In the genomic region with DNA sequence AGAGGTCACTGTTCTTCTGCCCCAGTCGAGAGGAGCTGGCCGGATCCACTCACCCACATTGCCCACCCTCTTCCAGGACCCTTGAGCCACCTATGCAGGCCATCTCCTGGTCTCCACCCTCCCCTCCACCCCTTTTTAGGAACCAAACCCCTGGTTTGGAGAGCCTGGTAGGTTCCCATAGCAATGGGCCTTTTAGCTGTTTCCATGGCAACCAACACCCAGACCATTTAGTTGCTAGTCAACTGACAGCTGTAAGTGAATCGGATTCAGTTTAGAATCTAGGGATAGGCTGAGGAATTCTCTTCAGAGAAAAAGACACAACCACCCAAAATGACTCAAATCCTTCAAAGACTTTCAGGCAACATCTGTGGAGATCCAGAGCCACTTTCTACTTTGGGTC, we compare ENCODE assay signal across 23 cellular contexts. TPM values are rescaled to one million over a fixed set of nuclear protein-coding genes. Genes with fewer than 3 reads are reported as not detected.
DNase-seq lines count a peak whose midpoint lies in the region; ATAC-seq and TF ChIP-seq lines count a peak whose summit lies in the region.
"Had no signal": no experiment of that assay in that cellular context is flagged by ENCODE, and none has a peak within 500 bp of the region (broad histone marks: within the 10 kb centered on the region; RNA-seq: fewer than 3 reads in every experiment).

No MANE protein-coding gene starts in this region.

- H3K79me2 ChIP-seq in osteoblast (ENCODE audit: insufficient read depth, low read length): no peaks in the 10 kb centered on the region
- H3K79me2 ChIP-seq in MM.1S (ENCODE audit: low read length): no peaks in the 10 kb centered on the region

- H3K4me1 ChIP-seq in osteoblast (ENCODE audit: insufficient read depth, low read length) (peaks cover 14% of the 10 kb centered on the region), colonic mucosa (no peaks in the 10 kb centered on the region), MM.1S (ENCODE audit: low read length) (no peaks in the 10 kb centered on the region)
- H3K4me1 ChIP-seq: breast epithelium, stomach, upper lobe of right lung had no signal

- no peak overlapping the region for H2AFZ ChIP-seq in osteoblast (ENCODE audit: low read length)
- no peak overlapping the region for H2AFZ ChIP-seq in MM.1S (ENCODE audit: low read length)

- H3K9me3 Mint-ChIP-seq in HFFc6: no peaks in the 10 kb centered on the region
- H3K9me3 Mint-ChIP-seq: CD4-positive, alpha-beta T cell had no signal

- no peaks in the 10 kb centered on the region; the same call in 1 of the 2 replicates for H3K27me3 Mint-ChIP-seq in HFFc6 (ENCODE audit: insufficient read depth)
- H3K27me3 Mint-ChIP-seq: CD4-positive, alpha-beta T cell; dendritic cell treated with granulocyte-macrophage colony-stimulating factor and Interleukin-4, amounts not matched to agents 40 ng/mL and 50 ng/mL, for 4 days had no signal

- H3K4me2 ChIP-seq in osteoblast (ENCODE audit: insufficient read depth, low read length) (no peak overlapping the region), MM.1S (ENCODE audit: low read depth, low read length) (no peak overlapping the region)

- no peak for TF ChIP-seq CTCF in HFFc6 (IDR thresholded peaks at IDR 0.05)
- no peak for TF ChIP-seq CTCF in dorsolateral prefrontal cortex (IDR thresholded peaks at IDR 0.05 in 54 of 56, conservative IDR thresholded peaks at IDR 0.05 in 2 of 56; ENCODE audit: low read depth in 1 of 56, partially characterized antibody in 56 of 56)
- no peak for TF ChIP-seq CTCF in osteoblast (IDR thresholded peaks at IDR 0.05; ENCODE audit: extremely low read depth, low read depth, low read length)
- no peak for TF ChIP-seq CTCF in colonic mucosa (IDR thresholded peaks at IDR 0.05)
- no peak for TF ChIP-seq CTCF in MM.1S (IDR thresholded peaks at IDR 0.05; ENCODE audit: low read length)

- H3K36me3 Mint-ChIP-seq in HFFc6 (ENCODE audit: low read depth): no peaks in the 10 kb centered on the region

- H3K27ac ChIP-seq in dorsolateral prefrontal cortex (peak overlapping the region in 43 of 59 donors; percentile 0 to 77 (median 52)), osteoblast (ENCODE audit: low read depth, low read length) (peak overlapping the region; percentile 54), colonic mucosa (no peak overlapping the region), MM.1S (ENCODE audit: low read length) (no peak overlapping the region)
- H3K27ac ChIP-seq: stomach, upper lobe of right lung had no signal

- no peaks in the 10 kb centered on the region for H3K27me3 ChIP-seq in dorsolateral prefrontal cortex
- H3K27me3 ChIP-seq in osteoblast (ENCODE audit: insufficient read depth, low read length): no peaks in the 10 kb centered on the region
- H3K27me3 ChIP-seq in colonic mucosa: no peaks in the 10 kb centered on the region
- H3K27me3 ChIP-seq in MM.1S (replicated peaks; ENCODE audit: insufficient read depth, low read length): no peaks in the 10 kb centered on the region
- H3K27me3 ChIP-seq: breast epithelium, stomach, upper lobe of right lung had no signal

- H3K9me2 ChIP-seq in MM.1S (replicated peaks; ENCODE audit: insufficient read depth, low read length): no peaks in the 10 kb centered on the region

- DNase-seq in HFFc6 (no peak), NCI-H2227 treated with DMSO at 0.1 percent for 48 hours (lab: John Stamatoyannopoulos, UW) (peak; percentile 23), dorsolateral prefrontal cortex (no peak), osteoblast (ENCODE audit: insufficient read length, low spot score, missing footprints) (no peak), colonic mucosa (no peak), MM.1S (no peak)
- no peak for DNase-seq in stimulated activated naive CD4-positive, alpha-beta T cell treated with Interleukin-2 at 50 U/mL for 16 hours (lab: John Stamatoyannopoulos, UW)
- DNase-seq: activated gamma-delta T cell; CD4-positive, alpha-beta T cell; IMR-90; NCI-H2081; right cardiac atrium; stomach; T-helper 1 cell; upper lobe of right lung had no signal

- no peak for ATAC-seq in HG03571 (IDR thresholded peaks at IDR 0.05; ENCODE audit: unreplicated experiment)
- ATAC-seq: activated CD4-positive, CD25-positive, alpha-beta regulatory T cell treated with anti-CD3 and anti-CD28 coated beads, Interleukin-2, amount 50 U/mL, for 24 hours; upper lobe of right lung had no signal

- H3K9me3 ChIP-seq in osteoblast (ENCODE audit: low read depth, low read length) (no peaks in the 10 kb centered on the region), colonic mucosa (no peaks in the 10 kb centered on the region), MM.1S (replicated peaks; ENCODE audit: insufficient read depth, low read length) (no peaks in the 10 kb centered on the region)
- H3K9me3 ChIP-seq: breast epithelium, stomach, upper lobe of right lung had no signal

- peak overlapping the region; percentile 86 for H3K27ac Mint-ChIP-seq in HFFc6
- H3K27ac Mint-ChIP-seq: CD4-positive, alpha-beta T cell; dendritic cell treated with granulocyte-macrophage colony-stimulating factor and Interleukin-4, amounts not matched to agents 40 ng/mL and 50 ng/mL, for 4 days had no signal

- H3K36me3 ChIP-seq in osteoblast (ENCODE audit: insufficient read depth, low read length) (peaks cover 17% of the 10 kb centered on the region), colonic mucosa (no peaks in the 10 kb centered on the region), MM.1S (replicated peaks; ENCODE audit: insufficient read depth, low read length) (no peaks in the 10 kb centered on the region)

- intact Hi-C loops in dorsolateral prefrontal cortex (cut with DNase I) (loop anchor here in 1 of 2 donors (5.0 kb wide), 1 partner anchor 114 kb away; no protein-coding TSS in a partner anchor), colonic mucosa (cut with DNase I) (no loop called here)

- H3K4me1 Mint-ChIP-seq in HFFc6 (ENCODE audit: low read depth): peaks cover 28% of the 10 kb centered on the region

- H3K9ac ChIP-seq in colonic mucosa (ENCODE audit: low read depth in 2 of 2, low read length in 2 of 2): no peak overlapping the region
- H3K9ac ChIP-seq in MM.1S (ENCODE audit: low read length): no peak overlapping the region

- H4K20me1 ChIP-seq in osteoblast (ENCODE audit: insufficient read depth, low read length) (no peaks in the 10 kb centered on the region), MM.1S (ENCODE audit: insufficient read depth, low read length) (no peaks in the 10 kb centered on the region)

- no peaks in the 10 kb centered on the region for H3F3A ChIP-seq in MM.1S (ENCODE audit: insufficient read depth, low read length)

- H3K4me3 Mint-ChIP-seq in HFFc6: no peak overlapping the region
- H3K4me3 Mint-ChIP-seq: CD4-positive, alpha-beta T cell; dendritic cell treated with granulocyte-macrophage colony-stimulating factor and Interleukin-4, amounts not matched to agents 40 ng/mL and 50 ng/mL, for 4 days had no signal

- H3K4me3 ChIP-seq in dorsolateral prefrontal cortex (no peak overlapping the region), osteoblast (ENCODE audit: insufficient read depth, low read length) (no peak overlapping the region), colonic mucosa (no peak overlapping the region), MM.1S (ENCODE audit: low read length) (no peak overlapping the region)
- H3K4me3 ChIP-seq: breast epithelium, stomach, upper lobe of right lung had no signal

RNA-seq across cellular contexts. Expression of a gene that starts 16.5 kb away (rescaled TPM):
- 10 to 100 TPM; 69.1 to 89.9 (median 78.8) TPM for total RNA-seq in HFFc6 (2021; fragmentation: NEBNext Ultra II Directional; extraction: Animal tissue kit (Norgen Biotek cat#: 25700))
- total RNA-seq in dorsolateral prefrontal cortex (100 to 1,000 TPM in 2 of 120 experiments, 10 to 100 TPM in 118; 29.1 to 112 (median 57.0) TPM), osteoblast (266 and 291 TPM in 2 replicates), colonic mucosa (100 to 1,000 TPM in 1 of 2 donors, 10 to 100 TPM in 1; 93.6 to 233 TPM)

RNA-seq across cellular contexts. Expression of a gene that starts 17.0 kb away (rescaled TPM):
- 10 to 100 TPM; 27.7 to 39.4 (median 30.5) TPM for total RNA-seq in HFFc6 (2021; fragmentation: NEBNext Ultra II Directional; extraction: Animal tissue kit (Norgen Biotek cat#: 25700))
- total RNA-seq in dorsolateral prefrontal cortex (10 to 100 TPM; 16.2 to 34.8 (median 23.3) TPM), osteoblast (8.7 and 18.6 TPM in 2 replicates), colonic mucosa (10 to 100 TPM; 42.0 to 43.1 TPM)

RNA-seq across cellular contexts. Expression of a gene that starts 50.6 kb away (rescaled TPM):
- total RNA-seq in HFFc6 (2021; fragmentation: NEBNext Ultra II Directional; extraction: Animal tissue kit (Norgen Biotek cat#: 25700)): not detected
- total RNA-seq in dorsolateral prefrontal cortex (1 to 10 TPM in 119 of 120 experiments, under 1 TPM in 1; 0.93 to 7.1 (median 2.7) TPM), osteoblast (not detected in 2 replicates), colonic mucosa (under 1 TPM in 1 of 2 donors, not detected in 1; 0.24 TPM)
- total RNA-seq: CD4-positive, alpha-beta T cell; fibroblast of lung; IMR-90; NCI-H460; RPMI7951; SK-MEL-5; stomach had no signal

Comparison
In these comparisons a context has a peak if more than half of its experiments do, and no peak if none do; other contexts are left out.
1. H3K27ac ChIP-seq: peak in dorsolateral prefrontal cortex (43 of 59) and osteoblast (single experiment); none in colonic mucosa (single experiment) and MM.1S (single experiment).